Comparison of ENCODE assay signal across 5 cellular contexts in genomic region chr19:35775046-35775297, GRCh38. TPM values are rescaled to one million over a fixed set of nuclear protein-coding genes. Genes with fewer than 3 reads are reported as not detected.
A peak's percentile ranks its signal among the peaks of the same experiment; 100 is the strongest.
DNase-seq lines count a peak whose midpoint lies in the region; ATAC-seq, FAIRE-seq and TF ChIP-seq lines count a peak whose summit lies in the region.

No MANE protein-coding gene starts in this region.

- H3K4me3 ChIP-seq in Panc1 (ENCODE audit: low read depth in 2 of 2, low read length in 2 of 2) = peak overlapping the region; percentile 54 to 65
- H3K4me3 ChIP-seq in fibroblast of mammary gland (ENCODE audit: control insufficient read depth, low read depth, low read length) = peak overlapping the region; percentile 29
- H3K4me3 ChIP-seq in stomach = peak overlapping the region; percentile 83 to 99 (median 94)

- CTCF ChIA-PET in Panc1 (lab: Charles Lee) = no interaction called here

- BruUV-seq in Panc1 (replicated peaks; lab: Mats Ljungman, UMichigan) = no TSS peak

- in situ Hi-C loops in Panc1 (cut with HindIII; ENCODE audit: low pct_unique_long_range_greater_than_20kb, low sequenced_read_pairs) = no loop called here

- POLR2A ChIA-PET in Panc1 (lab: Charles Lee) = no interaction called here

- H3K36me3 ChIP-seq in Panc1 (ENCODE audit: control insufficient read depth, insufficient read depth, low read length) (no peaks in the 10 kb centered on the region), stomach (peaks cover 0 to 19% (median 17%) of the 10 kb centered on the region in 4 donors)

- no peak for DNase-seq in Panc1 (ENCODE audit: low read depth, low spot score)
- DNase-seq in fibroblast of mammary gland (ENCODE audit: low read depth) = no peak
- DNase-seq in stomach = no peak
- no peak for DNase-seq in H54 (ENCODE audit: insufficient read length, low spot score)
- DNase-seq in effector CD4-positive, alpha-beta T cell = no peak

- no peaks in the 10 kb centered on the region for H3K27me3 ChIP-seq in Panc1 (ENCODE audit: control insufficient read depth, insufficient read depth, low read length)
- H3K27me3 ChIP-seq in stomach = no peaks in the 10 kb centered on the region

- peaks cover 11% of the 10 kb centered on the region; the same call in 1 of the 2 replicates for H3K4me1 ChIP-seq in Panc1 (ENCODE audit: control insufficient read depth, insufficient read depth, low read length)
- peaks cover 7 to 25% (median 21%) of the 10 kb centered on the region in 4 donors for H3K4me1 ChIP-seq in stomach

- 0 out of 2 replicates have a peak overlapping the region, but pooled peaks have one; percentile 1 for H3K27ac ChIP-seq in Panc1 (ENCODE audit: low read length)
- H3K27ac ChIP-seq in stomach = no peak overlapping the region

- H3K9me3 ChIP-seq in Panc1 (ENCODE audit: control insufficient read depth, insufficient read depth, low read depth, low read length) (no peaks in the 10 kb centered on the region), stomach (no peaks in the 10 kb centered on the region)

- 9 to 40% (median 26%) methylated on average over 9 of the region's 9 CpGs for WGBS in stomach, 5 donors

- peak; percentile 19 for ATAC-seq in Panc1

- FAIRE-seq in H54 (lab: Jason Lieb, UNC) = no peak

- no peak for TF ChIP-seq EP300 in stomach (IDR thresholded peaks at IDR 0.05)

- TF ChIP-seq POLR2A in stomach (IDR thresholded peaks at IDR 0.05) = no peak
- TF ChIP-seq POLR2A in H54 (IDR thresholded peaks at IDR 0.05; ENCODE audit: low read depth, low read length) = no peak

- intact Hi-C loops in Panc1 (cut with micrococcal nuclease; ENCODE audit: unreplicated experiment) = no loop called here
- intact Hi-C loops in stomach (cut with DNase I; ENCODE audit: low total_unique reads) = no loop called here

- TF ChIP-seq CTCF in Panc1 (IDR thresholded peaks at IDR 0.05) (no peak), fibroblast of mammary gland (conservative IDR thresholded peaks at IDR 0.05; ENCODE audit: control insufficient read depth, insufficient read depth, low read depth, low read length) (no peak), stomach (IDR thresholded peaks at IDR 0.05) (no peak)

RNA-seq across cellular contexts. Expression of gene ARHGAP33, which starts 0.4 kb away (rescaled TPM):
- total RNA-seq in Panc1 (2021; ENCODE audit: unreplicated experiment) = 35.8 TPM
- 25.5 TPM for polyA plus RNA-seq in Panc1 (2012; ENCODE audit: insufficient read length)
- 10 to 100 TPM in 4 of 5 donors, 1 to 10 TPM in 1; 5.1 to 73.6 (median 25.4) TPM for total RNA-seq in stomach
- 1 to 10 TPM; 1.4 to 8.0 (median 6.9) TPM for polyA plus RNA-seq in stomach

RNA-seq across cellular contexts. Expression of gene PROSER3, which starts 17.0 kb away (rescaled TPM):
- total RNA-seq in Panc1 (2021; ENCODE audit: unreplicated experiment) = 63.9 TPM
- polyA plus RNA-seq in Panc1 (2012; ENCODE audit: insufficient read length) = 26.9 TPM
- total RNA-seq in stomach = 10 to 100 TPM in 4 of 5 donors, 1 to 10 TPM in 1; 5.9 to 61.3 (median 36.5) TPM
- polyA plus RNA-seq in stomach = 1 to 10 TPM; 3.6 to 6.7 (median 4.5) TPM

RNA-seq across cellular contexts. Expression of gene HSPB6, which starts 18.1 kb away (rescaled TPM):
- total RNA-seq in Panc1 (2021; ENCODE audit: unreplicated experiment) (0.87 TPM), stomach (100 to 1,000 TPM in 3 of 5 donors, 10 to 100 TPM in 2; 25.0 to 492 (median 209) TPM)
- polyA plus RNA-seq in Panc1 (2012; ENCODE audit: insufficient read length) = 1.0 TPM
- polyA plus RNA-seq in stomach = 10 to 100 TPM; 45.0 to 84.9 (median 71.5) TPM

RNA-seq across cellular contexts. Expression of gene LIN37, which starts 26.6 kb away (rescaled TPM):
- 23.5 TPM for total RNA-seq in Panc1 (2021; ENCODE audit: unreplicated experiment)
- polyA plus RNA-seq in Panc1 (2012; ENCODE audit: insufficient read length) = 29.5 TPM
- total RNA-seq in stomach = 10 to 100 TPM in 3 of 5 donors, 1 to 10 TPM in 2; 2.3 to 26.5 (median 17.9) TPM
- 10 to 100 TPM; 21.5 to 44.9 (median 29.2) TPM for polyA plus RNA-seq in stomach

RNA-seq across cellular contexts. Expression of gene PSENEN, which starts 29.5 kb away (rescaled TPM):
- total RNA-seq in Panc1 (2021; ENCODE audit: unreplicated experiment) (169 TPM), stomach (10 to 100 TPM in 3 of 5 donors, 1 to 10 TPM in 1, not detected in 1; 9.3 to 58.0 (median 32.2) TPM)
- 94.6 TPM for polyA plus RNA-seq in Panc1 (2012; ENCODE audit: insufficient read length)
- 100 to 1,000 TPM in 1 of 3 donors, 10 to 100 TPM in 2; 49.2 to 101 (median 51.0) TPM for polyA plus RNA-seq in stomach

Comparison
In these comparisons a context has a peak if more than half of its experiments do, and no peak if none do; other contexts are left out.
1. H3K4me3 ChIP-seq: peak in every context shown above with its lines; median percentile 94 in stomach; 60 in Panc1; 29 in fibroblast of mammary gland.
2. RNA of gene HSPB6, which starts 18.1 kb away (total RNA-seq): 25.0 to 492 TPM in stomach; 0.87 TPM in Panc1 (single experiment); every median in the first group is over 10 times any median in the second.